ENCODE assay signal across 8 cellular contexts in the genomic region with DNA sequence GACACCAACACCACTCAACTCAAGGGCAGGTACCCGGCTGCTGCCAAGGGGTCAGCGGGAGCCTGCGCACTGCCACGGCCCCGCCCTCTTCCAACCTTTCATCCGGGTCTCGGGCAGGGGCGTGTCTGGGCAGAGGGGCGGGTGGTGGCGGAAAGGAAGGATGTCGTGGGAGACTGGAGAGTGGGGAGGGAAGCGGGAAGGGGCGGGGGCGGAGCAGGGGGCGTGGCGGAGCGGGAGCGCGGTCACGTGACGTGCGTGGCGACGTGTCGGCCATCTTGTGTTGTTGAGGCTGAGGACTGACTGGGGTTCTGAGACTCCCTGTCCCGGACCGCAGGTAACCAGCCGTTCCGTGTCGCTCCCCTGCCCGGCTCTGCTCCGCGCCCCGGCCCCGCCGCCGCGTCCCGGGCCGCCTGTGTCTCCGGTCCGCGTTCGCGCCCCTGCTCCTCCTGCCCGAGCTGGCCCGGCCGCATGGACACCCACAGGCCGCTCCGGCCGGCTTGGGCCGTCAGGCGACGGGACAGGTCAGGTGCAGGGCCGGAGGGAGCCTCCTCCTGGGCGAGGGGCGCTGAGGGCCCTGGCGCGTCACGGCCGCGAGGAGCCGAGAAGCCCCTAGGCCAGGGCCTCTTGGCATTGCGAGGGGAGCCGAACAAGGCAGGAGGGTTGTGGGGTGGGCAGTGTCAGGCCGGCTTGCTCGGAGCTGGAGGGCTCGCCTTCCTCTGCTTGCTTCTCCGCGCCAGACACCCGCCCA. TPM values are rescaled to one million over a fixed set of nuclear protein-coding genes. Genes with fewer than 3 reads are reported as not detected.
DNase-seq lines count a peak whose midpoint lies in the region; ATAC-seq and TF ChIP-seq lines count a peak whose summit lies in the region.

TSS of gene GIGYF2 (plus strand) at position 273 of the 748 bp plus-strand sequence. CDS start 37,867 bp downstream, outside the sequence.

- H3K4me3 Mint-ChIP-seq in dendritic cell treated with granulocyte-macrophage colony-stimulating factor and Interleukin-4, amounts not matched to agents 40 ng/mL and 50 ng/mL, for 4 days: peak within 1 kb of the TSS; percentile 93

- peaks cover 24 to 33% of the 10 kb centered on the region in 2 donors for H3K4me1 ChIP-seq in left lung

- no peaks in the 10 kb centered on the region for H3K36me3 ChIP-seq in left lung

- intact Hi-C loops in dendritic cell treated with granulocyte-macrophage colony-stimulating factor and Interleukin-4, amounts not matched to agents 40 ng/mL and 50 ng/mL, for 4 days (cut with micrococcal nuclease): no loop called here
- intact Hi-C loops in left lung (cut with DNase I): no loop called here

- ATAC-seq in GM19438 (IDR thresholded peaks at IDR 0.05; ENCODE audit: low read depth, unreplicated experiment) (peak; percentile 84), HG03571 (IDR thresholded peaks at IDR 0.05; ENCODE audit: unreplicated experiment) (peak; percentile 68), left lung (peak; percentile 97)

- peak within 1 kb of the TSS; percentile 92 for H3K27ac Mint-ChIP-seq in dendritic cell treated with granulocyte-macrophage colony-stimulating factor and Interleukin-4, amounts not matched to agents 40 ng/mL and 50 ng/mL, for 4 days

- peak within 1 kb of the TSS; percentile 86 to 92 for H3K27ac ChIP-seq in left lung

- peaks cover 5% of the 10 kb centered on the region for H3K27me3 Mint-ChIP-seq in dendritic cell treated with granulocyte-macrophage colony-stimulating factor and Interleukin-4, amounts not matched to agents 40 ng/mL and 50 ng/mL, for 4 days

- H3K27me3 ChIP-seq in left lung: no peaks in the 10 kb centered on the region

- no peaks in the 10 kb centered on the region for H3K9me3 Mint-ChIP-seq in dendritic cell treated with granulocyte-macrophage colony-stimulating factor and Interleukin-4, amounts not matched to agents 40 ng/mL and 50 ng/mL, for 4 days

- peaks cover 39% of the 10 kb centered on the region for H3K36me3 Mint-ChIP-seq in dendritic cell treated with granulocyte-macrophage colony-stimulating factor and Interleukin-4, amounts not matched to agents 40 ng/mL and 50 ng/mL, for 4 days (ENCODE audit: low read depth)

- H3K9me3 ChIP-seq in left lung: no peaks in the 10 kb centered on the region

- H3K4me1 Mint-ChIP-seq in dendritic cell treated with granulocyte-macrophage colony-stimulating factor and Interleukin-4, amounts not matched to agents 40 ng/mL and 50 ng/mL, for 4 days (ENCODE audit: low read depth): peaks cover 35% of the 10 kb centered on the region

- no peak for TF ChIP-seq CTCF in left lung (IDR thresholded peaks at IDR 0.05)

- peak within 1 kb of the TSS; percentile 97 for H3K4me3 ChIP-seq in left lung

- peak; percentile 95 for DNase-seq in CD1c-positive myeloid dendritic cell (ENCODE audit: extremely low spot score)
- DNase-seq in NCI-H82 (lab: John Stamatoyannopoulos, UW): peak; percentile 98
- DNase-seq in activated CD4-positive, alpha-beta T cell treated with anti-CD3 and anti-CD28 coated beads, Interleukin-2, amount 50 U/mL, for 4 hours: peak; percentile 92 to 93
- DNase-seq in left lung: peak; percentile 97 to 98
- peak; percentile 89 for DNase-seq in stimulated activated CD4-positive, alpha-beta T cell treated with anti-CD3 and anti-CD28 coated beads, Interleukin-2, amount 100 ng/mL, for 4 hours (ENCODE audit: low read depth)

RNA-seq across cellular contexts. Expression of gene GIGYF2, which starts in this region (rescaled TPM):
- total RNA-seq in left lung: 10 to 100 TPM; 56.2 to 76.6 TPM

Comparison
In these comparisons a context has a peak if more than half of its experiments do, and no peak if none do; other contexts are left out.
1. Peak in every context shown above with its lines: DNase-seq, ATAC-seq, H3K4me3 ChIP-seq and H3K27ac ChIP-seq.